In the genomic region with DNA sequence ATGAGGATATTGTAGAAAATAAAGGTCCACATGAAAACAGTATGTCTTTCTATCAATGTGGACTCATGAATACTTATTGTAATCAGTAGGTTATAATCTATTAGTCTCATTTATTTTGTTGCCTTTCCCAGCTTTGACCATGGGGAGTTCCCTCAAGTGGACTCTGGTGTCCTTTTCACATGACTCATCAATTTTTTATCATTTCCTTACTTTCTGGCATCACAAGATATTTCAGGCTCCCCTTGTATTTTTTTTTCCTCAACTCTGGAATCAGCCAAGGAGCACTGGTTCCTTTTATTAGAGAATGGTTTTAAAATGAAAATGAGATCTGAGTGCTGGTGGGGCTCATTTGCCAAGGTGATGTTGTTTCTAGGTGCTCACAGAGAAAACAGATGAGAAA, we compare ENCODE assay signal across 1 cellular context.
TF ChIP-seq lines count a peak whose summit lies in the region.

No MANE protein-coding gene starts in this region.

TF ChIP-seq in K562, 482 proteins besides CTCF, POLR2A, EP300 and RAD21 (continued from another document and continues in another):
- TF ChIP-seq, protein P1, sequence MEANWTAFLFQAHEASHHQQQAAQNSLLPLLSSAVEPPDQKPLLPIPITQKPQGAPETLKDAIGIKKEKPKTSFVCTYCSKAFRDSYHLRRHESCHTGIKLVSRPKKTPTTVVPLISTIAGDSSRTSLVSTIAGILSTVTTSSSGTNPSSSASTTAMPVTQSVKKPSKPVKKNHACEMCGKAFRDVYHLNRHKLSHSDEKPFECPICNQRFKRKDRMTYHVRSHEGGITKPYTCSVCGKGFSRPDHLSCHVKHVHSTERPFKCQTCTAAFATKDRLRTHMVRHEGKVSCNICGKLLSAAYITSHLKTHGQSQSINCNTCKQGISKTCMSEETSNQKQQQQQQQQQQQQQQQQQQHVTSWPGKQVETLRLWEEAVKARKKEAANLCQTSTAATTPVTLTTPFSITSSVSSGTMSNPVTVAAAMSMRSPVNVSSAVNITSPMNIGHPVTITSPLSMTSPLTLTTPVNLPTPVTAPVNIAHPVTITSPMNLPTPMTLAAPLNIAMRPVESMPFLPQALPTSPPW (CRISPR knock-in tag; IDR thresholded peaks at IDR 0.05): no peak
- TF ChIP-seq GATAD2B (IDR thresholded peaks at IDR 0.05; ENCODE audit: borderline replicate concordance) (0 out of 2 replicates have a peak, but pooled peaks have one; percentile 50), SMAD2 (IDR thresholded peaks at IDR 0.05; ENCODE audit: low read depth, low read length) (no peak), SRSF1 (IDR thresholded peaks at IDR 0.05; ENCODE audit: low read depth, low read length) (no peak), ZNF184 (CRISPR knock-in tag; IDR thresholded peaks at IDR 0.05) (no peak), DPF2 (IDR thresholded peaks at IDR 0.05) (peak; percentile 58; the same call in 1 of the 2 replicates), HNRNPK (IDR thresholded peaks at IDR 0.05; ENCODE audit: low read depth, low read length, poor library complexity, severe bottlenecking) (no peak), ZNF23 (CRISPR knock-in tag; IDR thresholded peaks at IDR 0.05) (no peak), TAF1 (IDR thresholded peaks at IDR 0.05; ENCODE audit: control insufficient read depth, extremely low read depth, insufficient read depth, low read length, severe bottlenecking) (no peak), ZNF586 (CRISPR knock-in tag; conservative IDR thresholded peaks at IDR 0.05) (no peak), NCOA4 (IDR thresholded peaks at IDR 0.05; ENCODE audit: partially characterized antibody) (no peak), DACH1 (IDR thresholded peaks at IDR 0.05; ENCODE audit: partially characterized antibody) (peak; percentile 28), TGIF2 (CRISPR knock-in tag; IDR thresholded peaks at IDR 0.05) (no peak), SP2 (IDR thresholded peaks at IDR 0.05; ENCODE audit: extremely low read depth, low read depth, low read length, poor library complexity, severe bottlenecking) (no peak), C11orf30 (IDR thresholded peaks at IDR 0.05; ENCODE audit: low read depth) (peak; percentile 96), ZNF274 (IDR thresholded peaks at IDR 0.05; ENCODE audit: borderline replicate concordance, low read depth, low read length) (no peak), TAF9B (IDR thresholded peaks at IDR 0.05; ENCODE audit: partially characterized antibody) (no peak), TAF7 (tag; IDR thresholded peaks at IDR 0.05) (no peak), ZNF175 (CRISPR knock-in tag; IDR thresholded peaks at IDR 0.05; ENCODE audit: low read depth) (no peak), ESRRB (CRISPR knock-in tag; IDR thresholded peaks at IDR 0.05; ENCODE audit: borderline replicate concordance) (no peak), BHLHE40 (IDR thresholded peaks at IDR 0.05; ENCODE audit: low read length) (no peak), ARID1B (IDR thresholded peaks at IDR 0.05) (peak; percentile 69), IFI16 (CRISPR knock-in tag; IDR thresholded peaks at IDR 0.05) (no peak), GABPA (tag; conservative IDR thresholded peaks at IDR 0.05; ENCODE audit: low read depth) (no peak), CREB1 (IDR thresholded peaks at IDR 0.05) (no peak), CREB1 (CRISPR knock-in tag; IDR thresholded peaks at IDR 0.05) (no peak), JUND (IDR thresholded peaks at IDR 0.05; ENCODE audit: borderline replicate concordance, low read depth, low read length) (0 out of 2 replicates have a peak, but pooled peaks have one; percentile 36), JUND (tag; IDR thresholded peaks at IDR 0.05; ENCODE audit: borderline replicate concordance, low read depth, low read length) (no peak), SRF (CRISPR knock-in tag; IDR thresholded peaks at IDR 0.05) (no peak), ZNF232 (CRISPR knock-in tag; IDR thresholded peaks at IDR 0.05) (no peak), ZNF561 (CRISPR knock-in tag; conservative IDR thresholded peaks at IDR 0.05) (no peak), TCFL5 (CRISPR knock-in tag; conservative IDR thresholded peaks at IDR 0.05) (no peak), GATAD2A (IDR thresholded peaks at IDR 0.05) (no peak), ZNF830 (CRISPR knock-in tag; IDR thresholded peaks at IDR 0.05) (no peak), L3MBTL2 (IDR thresholded peaks at IDR 0.05) (no peak), ZNF75A (CRISPR knock-in tag; IDR thresholded peaks at IDR 0.05) (no peak), LEF1 (IDR thresholded peaks at IDR 0.05) (no peak), ZNF431 (CRISPR knock-in tag; IDR thresholded peaks at IDR 0.05) (no peak), THRAP3 (IDR thresholded peaks at IDR 0.05; ENCODE audit: borderline replicate concordance) (no peak), MCM2 (IDR thresholded peaks at IDR 0.05; ENCODE audit: low read depth) (no peak), HMG20B (CRISPR knock-in tag; IDR thresholded peaks at IDR 0.05) (no peak), KAT2B (IDR thresholded peaks at IDR 0.05; ENCODE audit: low read depth, low read length) (no peak), CC2D1A (IDR thresholded peaks at IDR 0.05) (no peak), NR1H2 (CRISPR knock-in tag; IDR thresholded peaks at IDR 0.05) (no peak), MAFK (IDR thresholded peaks at IDR 0.05; ENCODE audit: low read length) (peak; percentile 90)
- TF ChIP-seq, protein P2, sequence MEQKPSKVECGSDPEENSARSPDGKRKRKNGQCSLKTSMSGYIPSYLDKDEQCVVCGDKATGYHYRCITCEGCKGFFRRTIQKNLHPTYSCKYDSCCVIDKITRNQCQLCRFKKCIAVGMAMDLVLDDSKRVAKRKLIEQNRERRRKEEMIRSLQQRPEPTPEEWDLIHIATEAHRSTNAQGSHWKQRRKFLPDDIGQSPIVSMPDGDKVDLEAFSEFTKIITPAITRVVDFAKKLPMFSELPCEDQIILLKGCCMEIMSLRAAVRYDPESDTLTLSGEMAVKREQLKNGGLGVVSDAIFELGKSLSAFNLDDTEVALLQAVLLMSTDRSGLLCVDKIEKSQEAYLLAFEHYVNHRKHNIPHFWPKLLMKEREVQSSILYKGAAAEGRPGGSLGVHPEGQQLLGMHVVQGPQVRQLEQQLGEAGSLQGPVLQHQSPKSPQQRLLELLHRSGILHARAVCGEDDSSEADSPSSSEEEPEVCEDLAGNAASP (IDR thresholded peaks at IDR 0.05): no peak
- TF ChIP-seq, protein P3, sequence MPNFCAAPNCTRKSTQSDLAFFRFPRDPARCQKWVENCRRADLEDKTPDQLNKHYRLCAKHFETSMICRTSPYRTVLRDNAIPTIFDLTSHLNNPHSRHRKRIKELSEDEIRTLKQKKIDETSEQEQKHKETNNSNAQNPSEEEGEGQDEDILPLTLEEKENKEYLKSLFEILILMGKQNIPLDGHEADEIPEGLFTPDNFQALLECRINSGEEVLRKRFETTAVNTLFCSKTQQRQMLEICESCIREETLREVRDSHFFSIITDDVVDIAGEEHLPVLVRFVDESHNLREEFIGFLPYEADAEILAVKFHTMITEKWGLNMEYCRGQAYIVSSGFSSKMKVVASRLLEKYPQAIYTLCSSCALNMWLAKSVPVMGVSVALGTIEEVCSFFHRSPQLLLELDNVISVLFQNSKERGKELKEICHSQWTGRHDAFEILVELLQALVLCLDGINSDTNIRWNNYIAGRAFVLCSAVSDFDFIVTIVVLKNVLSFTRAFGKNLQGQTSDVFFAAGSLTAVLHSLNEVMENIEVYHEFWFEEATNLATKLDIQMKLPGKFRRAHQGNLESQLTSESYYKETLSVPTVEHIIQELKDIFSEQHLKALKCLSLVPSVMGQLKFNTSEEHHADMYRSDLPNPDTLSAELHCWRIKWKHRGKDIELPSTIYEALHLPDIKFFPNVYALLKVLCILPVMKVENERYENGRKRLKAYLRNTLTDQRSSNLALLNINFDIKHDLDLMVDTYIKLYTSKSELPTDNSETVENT (CRISPR knock-in tag; IDR thresholded peaks at IDR 0.05): no peak
- TF ChIP-seq, protein P4, sequence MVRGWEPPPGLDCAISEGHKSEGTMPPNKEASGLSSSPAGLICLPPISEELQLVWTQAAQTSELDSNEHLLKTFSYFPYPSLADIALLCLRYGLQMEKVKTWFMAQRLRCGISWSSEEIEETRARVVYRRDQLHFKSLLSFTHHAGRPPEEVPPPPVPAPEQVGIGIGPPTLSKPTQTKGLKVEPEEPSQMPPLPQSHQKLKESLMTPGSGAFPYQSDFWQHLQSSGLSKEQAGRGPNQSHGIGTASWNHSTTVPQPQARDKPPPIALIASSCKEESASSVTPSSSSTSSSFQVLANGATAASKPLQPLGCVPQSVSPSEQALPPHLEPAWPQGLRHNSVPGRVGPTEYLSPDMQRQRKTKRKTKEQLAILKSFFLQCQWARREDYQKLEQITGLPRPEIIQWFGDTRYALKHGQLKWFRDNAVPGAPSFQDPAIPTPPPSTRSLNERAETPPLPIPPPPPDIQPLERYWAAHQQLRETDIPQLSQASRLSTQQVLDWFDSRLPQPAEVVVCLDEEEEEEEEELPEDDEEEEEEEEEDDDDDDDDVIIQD (CRISPR knock-in tag; IDR thresholded peaks at IDR 0.05): no peak
- TF ChIP-seq, protein P5, sequence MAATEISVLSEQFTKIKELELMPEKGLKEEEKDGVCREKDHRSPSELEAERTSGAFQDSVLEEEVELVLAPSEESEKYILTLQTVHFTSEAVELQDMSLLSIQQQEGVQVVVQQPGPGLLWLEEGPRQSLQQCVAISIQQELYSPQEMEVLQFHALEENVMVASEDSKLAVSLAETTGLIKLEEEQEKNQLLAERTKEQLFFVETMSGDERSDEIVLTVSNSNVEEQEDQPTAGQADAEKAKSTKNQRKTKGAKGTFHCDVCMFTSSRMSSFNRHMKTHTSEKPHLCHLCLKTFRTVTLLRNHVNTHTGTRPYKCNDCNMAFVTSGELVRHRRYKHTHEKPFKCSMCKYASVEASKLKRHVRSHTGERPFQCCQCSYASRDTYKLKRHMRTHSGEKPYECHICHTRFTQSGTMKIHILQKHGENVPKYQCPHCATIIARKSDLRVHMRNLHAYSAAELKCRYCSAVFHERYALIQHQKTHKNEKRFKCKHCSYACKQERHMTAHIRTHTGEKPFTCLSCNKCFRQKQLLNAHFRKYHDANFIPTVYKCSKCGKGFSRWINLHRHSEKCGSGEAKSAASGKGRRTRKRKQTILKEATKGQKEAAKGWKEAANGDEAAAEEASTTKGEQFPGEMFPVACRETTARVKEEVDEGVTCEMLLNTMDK (IDR thresholded peaks at IDR 0.05; ENCODE audit: borderline replicate concordance, insufficient read depth, low read depth, low read length, poor library complexity, severe bottlenecking): no peak
- TF ChIP-seq, protein P6, sequence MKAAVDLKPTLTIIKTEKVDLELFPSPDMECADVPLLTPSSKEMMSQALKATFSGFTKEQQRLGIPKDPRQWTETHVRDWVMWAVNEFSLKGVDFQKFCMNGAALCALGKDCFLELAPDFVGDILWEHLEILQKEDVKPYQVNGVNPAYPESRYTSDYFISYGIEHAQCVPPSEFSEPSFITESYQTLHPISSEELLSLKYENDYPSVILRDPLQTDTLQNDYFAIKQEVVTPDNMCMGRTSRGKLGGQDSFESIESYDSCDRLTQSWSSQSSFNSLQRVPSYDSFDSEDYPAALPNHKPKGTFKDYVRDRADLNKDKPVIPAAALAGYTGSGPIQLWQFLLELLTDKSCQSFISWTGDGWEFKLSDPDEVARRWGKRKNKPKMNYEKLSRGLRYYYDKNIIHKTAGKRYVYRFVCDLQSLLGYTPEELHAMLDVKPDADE (conservative IDR thresholded peaks at IDR 0.05; ENCODE audit: control insufficient read depth, low read depth, low read length): no peak
- TF ChIP-seq, protein P7, sequence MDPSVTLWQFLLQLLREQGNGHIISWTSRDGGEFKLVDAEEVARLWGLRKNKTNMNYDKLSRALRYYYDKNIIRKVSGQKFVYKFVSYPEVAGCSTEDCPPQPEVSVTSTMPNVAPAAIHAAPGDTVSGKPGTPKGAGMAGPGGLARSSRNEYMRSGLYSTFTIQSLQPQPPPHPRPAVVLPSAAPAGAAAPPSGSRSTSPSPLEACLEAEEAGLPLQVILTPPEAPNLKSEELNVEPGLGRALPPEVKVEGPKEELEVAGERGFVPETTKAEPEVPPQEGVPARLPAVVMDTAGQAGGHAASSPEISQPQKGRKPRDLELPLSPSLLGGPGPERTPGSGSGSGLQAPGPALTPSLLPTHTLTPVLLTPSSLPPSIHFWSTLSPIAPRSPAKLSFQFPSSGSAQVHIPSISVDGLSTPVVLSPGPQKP (CRISPR knock-in tag; IDR thresholded peaks at IDR 0.05): no peak
- TF ChIP-seq, protein P8, sequence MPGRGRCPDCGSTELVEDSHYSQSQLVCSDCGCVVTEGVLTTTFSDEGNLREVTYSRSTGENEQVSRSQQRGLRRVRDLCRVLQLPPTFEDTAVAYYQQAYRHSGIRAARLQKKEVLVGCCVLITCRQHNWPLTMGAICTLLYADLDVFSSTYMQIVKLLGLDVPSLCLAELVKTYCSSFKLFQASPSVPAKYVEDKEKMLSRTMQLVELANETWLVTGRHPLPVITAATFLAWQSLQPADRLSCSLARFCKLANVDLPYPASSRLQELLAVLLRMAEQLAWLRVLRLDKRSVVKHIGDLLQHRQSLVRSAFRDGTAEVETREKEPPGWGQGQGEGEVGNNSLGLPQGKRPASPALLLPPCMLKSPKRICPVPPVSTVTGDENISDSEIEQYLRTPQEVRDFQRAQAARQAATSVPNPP (IDR thresholded peaks at IDR 0.05; ENCODE audit: borderline replicate concordance, insufficient read depth, insufficient read length): no peak
